In genomic region chr2:95699201-95699600, GRCh38 we compare ENCODE assay signal across 28 cellular contexts.
DNase-seq lines count a peak whose midpoint lies in the region; ATAC-seq and FAIRE-seq lines count a peak whose summit lies in the region.
"Had no signal": no experiment of that assay in that cellular context is flagged by ENCODE, and none has a peak within 500 bp of the region (broad histone marks: within the 10 kb centered on the region; RNA-seq: fewer than 3 reads in every experiment).

No MANE protein-coding gene starts in this region.

- H3K18ac ChIP-seq in mesenchymal stem cell (ENCODE audit: low read depth in 1 of 2, low read length in 2 of 2) (no peak overlapping the region), neuronal stem cell (ENCODE audit: low read length) (peak overlapping the region; percentile 51)

- H3K9me3 Mint-ChIP-seq in dendritic cell treated with granulocyte-macrophage colony-stimulating factor and Interleukin-4, amounts not matched to agents 40 ng/mL and 50 ng/mL, for 4 days, result no peaks in the 10 kb centered on the region
- H3K9me3 Mint-ChIP-seq: CD4-positive, alpha-beta memory T cell; CD4-positive, CD25-positive, alpha-beta regulatory T cell; CD8-positive, alpha-beta memory T cell had no signal

- DNase-seq in HTR-8/SVneo (ENCODE audit: insufficient read length, low spot score) (no peak), mesenchymal stem cell (no peak), neuronal stem cell (ENCODE audit: low spot score) (no peak), CD1c-positive myeloid dendritic cell (ENCODE audit: extremely low spot score) (no peak)
- no peak for DNase-seq in stimulated activated CD4-positive, alpha-beta T cell treated with anti-CD3 and anti-CD28 coated beads, Interleukin-4, amount 100 ng/mL, for 24 hours
- DNase-seq in activated CD4-positive, CD25-positive, alpha-beta regulatory T cell (lab: John Stamatoyannopoulos, UW), result no peak
- DNase-seq: AML-193; CD4-positive, alpha-beta memory T cell; CD4-positive, CD25-positive, alpha-beta regulatory T cell; CD8-positive, alpha-beta memory T cell; COR-L47; DMS 273 treated with DMSO at 0.1 percent for 48 hours; DMS153; DMS53; DMS79; DND-41; EL; GDM1 had no signal

- H3K23ac ChIP-seq in mesenchymal stem cell (ENCODE audit: low read length in 2 of 2), result no peak overlapping the region
- no peak overlapping the region for H3K23ac ChIP-seq in neuronal stem cell (ENCODE audit: low read depth, low read length, poor library complexity)

- H2BK12ac ChIP-seq in mesenchymal stem cell (ENCODE audit: low read length in 2 of 2) (no peak overlapping the region), neuronal stem cell (ENCODE audit: low read length) (no peak overlapping the region)

- no peak overlapping the region for H3K4me3 Mint-ChIP-seq in dendritic cell treated with granulocyte-macrophage colony-stimulating factor and Interleukin-4, amounts not matched to agents 40 ng/mL and 50 ng/mL, for 4 days
- H3K4me3 Mint-ChIP-seq: B cell; CD4-positive, alpha-beta memory T cell; CD4-positive, CD25-positive, alpha-beta regulatory T cell; CD8-positive, alpha-beta memory T cell had no signal

- H3K4ac ChIP-seq in mesenchymal stem cell (ENCODE audit: low read depth in 1 of 2, low read length in 2 of 2), result no peak overlapping the region
- H3K4ac ChIP-seq in neuronal stem cell (ENCODE audit: low read length), result no peak overlapping the region

- H3K79me1 ChIP-seq in mesenchymal stem cell (replicated peaks; ENCODE audit: low read length, poor library complexity, severe bottlenecking) (no peaks in the 10 kb centered on the region), neuronal stem cell (ENCODE audit: low read depth, low read length) (no peaks in the 10 kb centered on the region)

- H2AFZ ChIP-seq in mesenchymal stem cell (ENCODE audit: low read depth, low read length) (no peak overlapping the region), neuronal stem cell (ENCODE audit: low read length) (peak overlapping the region; percentile 21)

- H3K4me3 ChIP-seq in mesenchymal stem cell (ENCODE audit: insufficient read depth in 1 of 2, low read depth in 1 of 2, low read length in 2 of 2), result no peak overlapping the region
- H3K4me3 ChIP-seq in neuronal stem cell (ENCODE audit: low read length in 2 of 2), result no peak overlapping the region
- H3K4me3 ChIP-seq: A549; BLaER1 treated with 17β-estradiol and CSF1 and Interleukin-3, amounts not matched to agents 10 nM and 100 nM; GM12878 had no signal

- no peak overlapping the region for H2BK5ac ChIP-seq in mesenchymal stem cell (ENCODE audit: low read depth, low read length, poor library complexity, severe bottlenecking)
- peak overlapping the region; percentile 50 for H2BK5ac ChIP-seq in neuronal stem cell (ENCODE audit: low read length)

- ATAC-seq in GM21723 (IDR thresholded peaks at IDR 0.05; ENCODE audit: unreplicated experiment), result no peak
- ATAC-seq: A549, GM12878 had no signal

- H2BK120ac ChIP-seq in mesenchymal stem cell (ENCODE audit: low read depth, low read length) (no peak overlapping the region), neuronal stem cell (ENCODE audit: low read depth, low read length) (no peak overlapping the region)

- no peak overlapping the region for H2BK15ac ChIP-seq in mesenchymal stem cell (ENCODE audit: low read depth, poor library complexity, severe bottlenecking)
- H2BK15ac ChIP-seq in neuronal stem cell (ENCODE audit: low read length), result peak overlapping the region; percentile 26

- peak overlapping the region; percentile 45 for H3K27ac Mint-ChIP-seq in dendritic cell treated with granulocyte-macrophage colony-stimulating factor and Interleukin-4, amounts not matched to agents 40 ng/mL and 50 ng/mL, for 4 days
- H3K27ac Mint-ChIP-seq: B cell; CD4-positive, alpha-beta memory T cell; CD4-positive, CD25-positive, alpha-beta regulatory T cell; CD8-positive, alpha-beta memory T cell had no signal

- H3K27me3 ChIP-seq in mesenchymal stem cell (ENCODE audit: control insufficient read depth in 1 of 2, insufficient read depth in 1 of 2, low read length in 2 of 2) (peaks cover 0 to 33% of the 10 kb centered on the region in 2 experiments), neuronal stem cell (ENCODE audit: control insufficient read depth in 3 of 3, insufficient read depth in 3 of 3, low read depth in 1 of 3, low read length in 3 of 3) (no peaks in the 10 kb centered on the region)
- H3K27me3 ChIP-seq: BLaER1 treated with 17β-estradiol and CSF1 and Interleukin-3, amounts not matched to agents 10 nM and 100 nM had no signal

- H3K4me2 ChIP-seq in mesenchymal stem cell (ENCODE audit: low read length, poor library complexity, severe bottlenecking), result no peak overlapping the region
- no peak overlapping the region for H3K4me2 ChIP-seq in neuronal stem cell (ENCODE audit: insufficient read depth, low read length, poor library complexity, severe bottlenecking)
- H3K4me2 ChIP-seq: A549; BLaER1 treated with 17β-estradiol and CSF1 and Interleukin-3, amounts not matched to agents 10 nM and 100 nM had no signal

- H2AK5ac ChIP-seq in mesenchymal stem cell (ENCODE audit: low read length, severe bottlenecking) (peak overlapping the region; percentile 9), neuronal stem cell (ENCODE audit: low read depth, low read length) (peak overlapping the region; percentile 12)

- 35% methylated on average over 2 of the region's 2 CpGs for WGBS in mesenchymal stem cell
- no CpG with 5 or more reads among the region's 2 CpGs for WGBS in neuronal stem cell (ENCODE audit: extremely low coverage in 2 of 2, insufficient read length in 2 of 2, insufficient replicate concordance in 1 of 2), 2 donors

- no peak overlapping the region for H3K14ac ChIP-seq in mesenchymal stem cell (ENCODE audit: low read length in 2 of 2)
- H3K14ac ChIP-seq in neuronal stem cell (ENCODE audit: low read length), result no peak overlapping the region

- H4K8ac ChIP-seq in mesenchymal stem cell (ENCODE audit: low read length), result no peak overlapping the region
- H4K8ac ChIP-seq in neuronal stem cell (ENCODE audit: low read depth, low read length), result no peak overlapping the region

- H4K91ac ChIP-seq in mesenchymal stem cell (ENCODE audit: low read length), result no peak overlapping the region
- H4K91ac ChIP-seq in neuronal stem cell (ENCODE audit: low read depth, low read length, poor library complexity), result no peak overlapping the region

- H3K9ac ChIP-seq in mesenchymal stem cell (ENCODE audit: low read length) (no peak overlapping the region), neuronal stem cell (ENCODE audit: low read depth, low read length, poor library complexity) (no peak overlapping the region)
- H3K9ac ChIP-seq: BLaER1 treated with 17β-estradiol and CSF1 and Interleukin-3, amounts not matched to agents 10 nM and 100 nM had no signal

- peak; percentile 69 for FAIRE-seq in HTR-8/SVneo (lab: Jason Lieb, UNC)
- FAIRE-seq: A549, GM12878, GM12892, GM18507 had no signal

- no peaks in the 10 kb centered on the region for H3K36me3 ChIP-seq in mesenchymal stem cell (ENCODE audit: control insufficient read depth in 1 of 2, insufficient read depth in 2 of 2, low read depth in 1 of 2, low read length in 2 of 2)
- H3K36me3 ChIP-seq in neuronal stem cell (replicated peaks in 1 of 2; ENCODE audit: control insufficient read depth in 2 of 2, insufficient read depth in 2 of 2, low read length in 2 of 2), result no peaks in the 10 kb centered on the region
- H3K36me3 ChIP-seq: BLaER1 treated with 17β-estradiol and CSF1 and Interleukin-3, amounts not matched to agents 10 nM and 100 nM had no signal

- H3K4me1 ChIP-seq in mesenchymal stem cell (ENCODE audit: control insufficient read depth, insufficient read depth, low read depth, low read length) (peaks cover 7% of the 10 kb centered on the region), neuronal stem cell (ENCODE audit: control insufficient read depth in 2 of 2, insufficient read depth in 1 of 2, low read depth in 1 of 2, low read length in 2 of 2) (peaks cover 7 to 11% of the 10 kb centered on the region in 2 donors)
- H3K4me1 ChIP-seq: A549 had no signal

- no peaks in the 10 kb centered on the region for H3K9me3 ChIP-seq in mesenchymal stem cell (ENCODE audit: control insufficient read depth, low read length)
- H3K9me3 ChIP-seq in neuronal stem cell (replicated peaks in 1 of 2; ENCODE audit: control insufficient read depth in 2 of 2, insufficient read depth in 1 of 2, low read depth in 1 of 2, low read length in 2 of 2), result no peaks in the 10 kb centered on the region
- H3K9me3 ChIP-seq: A549; BLaER1 treated with 17β-estradiol and CSF1 and Interleukin-3, amounts not matched to agents 10 nM and 100 nM had no signal

- peaks cover 8% of the 10 kb centered on the region for H3K4me1 Mint-ChIP-seq in dendritic cell treated with granulocyte-macrophage colony-stimulating factor and Interleukin-4, amounts not matched to agents 40 ng/mL and 50 ng/mL, for 4 days (ENCODE audit: low read depth)
- H3K4me1 Mint-ChIP-seq: B cell; CD4-positive, alpha-beta memory T cell; CD4-positive, CD25-positive, alpha-beta regulatory T cell; CD8-positive, alpha-beta memory T cell had no signal

- peaks cover 37% of the 10 kb centered on the region for H3K27me3 Mint-ChIP-seq in dendritic cell treated with granulocyte-macrophage colony-stimulating factor and Interleukin-4, amounts not matched to agents 40 ng/mL and 50 ng/mL, for 4 days

- H3K27ac ChIP-seq in mesenchymal stem cell (ENCODE audit: low read length, poor library complexity, severe bottlenecking) (no peak overlapping the region), neuronal stem cell (replicated peaks; ENCODE audit: low read length) (no peak overlapping the region)
- H3K27ac ChIP-seq: 22Rv1; A549; BLaER1 treated with 17β-estradiol and CSF1 and Interleukin-3, amounts not matched to agents 10 nM and 100 nM; C4-2B had no signal

- intact Hi-C loops in dendritic cell treated with granulocyte-macrophage colony-stimulating factor and Interleukin-4, amounts not matched to agents 40 ng/mL and 50 ng/mL, for 4 days (cut with micrococcal nuclease), result no loop called here

- no peaks in the 10 kb centered on the region for H3K36me3 Mint-ChIP-seq in dendritic cell treated with granulocyte-macrophage colony-stimulating factor and Interleukin-4, amounts not matched to agents 40 ng/mL and 50 ng/mL, for 4 days (ENCODE audit: low read depth)
- H3K36me3 Mint-ChIP-seq: CD4-positive, alpha-beta memory T cell; CD4-positive, CD25-positive, alpha-beta regulatory T cell; CD8-positive, alpha-beta memory T cell had no signal
